Comparison of ENCODE assay signal across 22 cellular contexts in genomic region chr4:7530026-7530562, GRCh38.
A peak's percentile ranks its signal among the peaks of the same experiment; 100 is the strongest.
DNase-seq lines count a peak whose midpoint lies in the region; ATAC-seq, FAIRE-seq and TF ChIP-seq lines count a peak whose summit lies in the region.
"Had no signal": no experiment of that assay in that cellular context is flagged by ENCODE, and none has a peak within 500 bp of the region (broad histone marks: within the 10 kb centered on the region; RNA-seq: fewer than 3 reads in every experiment).

No MANE protein-coding gene starts in this region.

- no peaks in the 10 kb centered on the region for H3K36me3 ChIP-seq in HepG2 (replicated peaks in 1 of 2; ENCODE audit: control insufficient read depth in 1 of 2, insufficient read depth in 2 of 2, low read length in 2 of 2)
- H3K36me3 ChIP-seq in right lobe of liver, result no peaks in the 10 kb centered on the region
- H3K36me3 ChIP-seq in endodermal cell (ENCODE audit: control insufficient read depth, insufficient read depth, low read length), result no peaks in the 10 kb centered on the region
- H3K36me3 ChIP-seq in transverse colon, result no peaks in the 10 kb centered on the region
- H3K36me3 ChIP-seq: SJCRH30 had no signal

- H3K4me3 ChIP-seq in HepG2 (replicated peaks in 1 of 3; ENCODE audit: insufficient read depth in 1 of 3, low read depth in 2 of 3, low read length in 3 of 3) (0 out of 6 replicates have a peak overlapping the region, but pooled peaks of 1 of the 3 experiments have one; percentile 28), right lobe of liver (no peak overlapping the region), endodermal cell (ENCODE audit: low read length) (no peak overlapping the region), transverse colon (no peak overlapping the region)
- H3K4me3 ChIP-seq: SJCRH30 had no signal

- H3K27me3 Mint-ChIP-seq in endodermal cell (ENCODE audit: insufficient read depth) (peaks cover 18% of the 10 kb centered on the region), neural crest cell (ENCODE audit: low read depth) (no peaks in the 10 kb centered on the region)

- H3K36me3 Mint-ChIP-seq in endodermal cell (ENCODE audit: low read depth) (no peaks in the 10 kb centered on the region), neural crest cell (ENCODE audit: low read depth) (no peaks in the 10 kb centered on the region)
- H3K36me3 Mint-ChIP-seq: CD4-positive, CD25-positive, alpha-beta regulatory T cell; IgD-negative memory B cell; T-cell had no signal

- in situ Hi-C loops in HepG2 (cut with HindIII; ENCODE audit: extremely low pct_ligation_motif_present, low pct_unique_long_range_greater_than_20kb) (no loop called here), transverse colon (cut with MboI; ENCODE audit: low pct_ligation_motif_present in 1 of 4, low pct_unique_long_range_greater_than_20kb in 1 of 4, low sequenced_read_pairs in 3 of 4) (no loop called here)

- CTCF ChIA-PET in HepG2 (lab: Yijun Ruan, JAX; ENCODE audit: low intra/inter-chr PET ratio, low total read pairs), result no interaction called here

- TF ChIP-seq EP300 in HepG2 (IDR thresholded peaks at IDR 0.05; ENCODE audit: low read depth in 2 of 2, low read length in 2 of 2) (no peak), HepG2 (CRISPR knock-in tag; IDR thresholded peaks at IDR 0.05; ENCODE audit: borderline replicate concordance) (no peak), transverse colon (IDR thresholded peaks at IDR 0.05; ENCODE audit: low read depth) (no peak)

- intact Hi-C loops in HepG2 (cut with micrococcal nuclease; ENCODE audit: unreplicated experiment), result loop anchor here (10.0 kb wide), 1 partner anchor 105 kb away; no protein-coding TSS in a partner anchor
- intact Hi-C loops in right lobe of liver (cut with DNase I), result no loop called here
- intact Hi-C loops in transverse colon (cut with DNase I; ENCODE audit: low total_unique reads), result no loop called here

- ATAC-seq in HepG2, result no peak; the same call in 2 of the 3 replicates
- no peak for ATAC-seq in right lobe of liver
- no peak for ATAC-seq in GM18505 (IDR thresholded peaks at IDR 0.05; ENCODE audit: unreplicated experiment)
- ATAC-seq: Panc1, T-cell had no signal

- DNase-seq in HepG2 (ENCODE audit: low spot score) (no peak), right lobe of liver (no peak), endodermal cell (peak; percentile 76), neural crest cell (ENCODE audit: low read depth, low spot score) (no peak), transverse colon (no peak), NCI-H226 (no peak)
- DNase-seq: CD4-positive, CD25-positive, alpha-beta regulatory T cell; EL; GF-D8; HCEC 1CT; NCI-H1105; NCI-H2081; NCI-H510A; NK-92 treated with Interleukin-12 subunit alpha and Interleukin-12 subunit beta, amount 100 ng/mL, for 24 hours; SJCRH30; T-cell had no signal

- peaks cover 2% of the 10 kb centered on the region for H3K79me2 ChIP-seq in HepG2 (ENCODE audit: insufficient read depth, low read length)

- no peaks in the 10 kb centered on the region for H3K9me3 ChIP-seq in HepG2 (ENCODE audit: low read length)
- no peaks in the 10 kb centered on the region for H3K9me3 ChIP-seq in right lobe of liver
- H3K9me3 ChIP-seq in endodermal cell (ENCODE audit: control insufficient read depth, low read length), result no peaks in the 10 kb centered on the region
- H3K9me3 ChIP-seq in transverse colon, result no peaks in the 10 kb centered on the region
- H3K9me3 ChIP-seq: SJCRH30 had no signal

- POLR2A ChIA-PET in HepG2 (lab: Yijun Ruan, JAX), result interaction anchor here (0.5 to 2.8 kb wide), 6 partner anchors 9 to 426 kb away, joined by 3 to 21 read pairs (median 8); no protein-coding TSS in a partner anchor

- WGBS in HepG2 (ENCODE audit: low lambda C conversion rate), result 18% methylated on average over 3 of the region's 10 CpGs
- WGBS in right lobe of liver (ENCODE audit: insufficient coverage, low coverage, low lambda C conversion rate, missing lambda C conversion rate), result 57% methylated on average over 3 of the region's 10 CpGs
- 77 to 79% methylated on average over 5 to 10 of the region's 10 CpGs for WGBS in endodermal cell (ENCODE audit: insufficient coverage in 1 of 2, insufficient read length in 1 of 2), 2 experiments
- 53% methylated on average over 7 of the region's 10 CpGs; no CpG with 5 or more reads in 1 of the 2 donors for WGBS in transverse colon (ENCODE audit: low coverage in 1 of 2), 2 donors

- TF ChIP-seq CTCF in HepG2 (CRISPR knock-in tag; IDR thresholded peaks at IDR 0.05) (no peak), right lobe of liver (IDR thresholded peaks at IDR 0.05) (no peak), endodermal cell (conservative IDR thresholded peaks at IDR 0.05) (no peak), neural crest cell (conservative IDR thresholded peaks at IDR 0.05) (no peak), transverse colon (IDR thresholded peaks at IDR 0.05) (no peak)

- no peak for TF ChIP-seq RAD21 in HepG2 (CRISPR knock-in tag; IDR thresholded peaks at IDR 0.05)

- H3K9me3 Mint-ChIP-seq in endodermal cell, result peaks cover 4% of the 10 kb centered on the region
- no peaks in the 10 kb centered on the region for H3K9me3 Mint-ChIP-seq in neural crest cell
- H3K9me3 Mint-ChIP-seq: T-cell had no signal

- peak overlapping the region; percentile 36 for H3K4me2 ChIP-seq in HepG2 (ENCODE audit: low read depth, low read length)

- no peak overlapping the region for H2AFZ ChIP-seq in HepG2 (ENCODE audit: low read length)

- no peaks in the 10 kb centered on the region for H4K20me1 ChIP-seq in HepG2 (ENCODE audit: insufficient read depth, low read length)

- H3K27me3 ChIP-seq in HepG2 (ENCODE audit: control insufficient read depth in 1 of 2, insufficient read depth in 2 of 2, low read length in 2 of 2) (peaks cover 2 to 3% of the 10 kb centered on the region in 2 experiments; a peak in 3 of 5 replicates), right lobe of liver (no peaks in the 10 kb centered on the region), endodermal cell (ENCODE audit: control insufficient read depth, insufficient read depth, low read length, poor library complexity, severe bottlenecking) (peaks cover 22% of the 10 kb centered on the region), transverse colon (no peaks in the 10 kb centered on the region)
- H3K27me3 ChIP-seq: SJCRH30 had no signal

- H3K9ac ChIP-seq in HepG2 (ENCODE audit: insufficient read depth, low read depth, low read length) (no peak overlapping the region), endodermal cell (ENCODE audit: extremely low read depth, low read length, poor library complexity, severe bottlenecking) (no peak overlapping the region)

- H3K27ac ChIP-seq in HepG2 (ENCODE audit: extremely low read length, insufficient read depth, low read length), result no peak overlapping the region
- no peak overlapping the region for H3K27ac ChIP-seq in right lobe of liver
- peak overlapping the region; percentile 49 for H3K27ac ChIP-seq in endodermal cell (ENCODE audit: low read depth, low read length)
- no peak overlapping the region for H3K27ac ChIP-seq in transverse colon
- H3K27ac ChIP-seq: HL-60, SJCRH30 had no signal

- no peak overlapping the region for H3K4me3 Mint-ChIP-seq in endodermal cell
- H3K4me3 Mint-ChIP-seq in neural crest cell, result no peak overlapping the region
- H3K4me3 Mint-ChIP-seq: B cell; CD4-positive, CD25-positive, alpha-beta regulatory T cell; IgD-negative memory B cell; T-cell had no signal

- BruUV-seq in HepG2 (replicated peaks; lab: Mats Ljungman, UMichigan), result no TSS peak

- FAIRE-seq in HepG2 (lab: Jason Lieb, UNC), result no peak
- FAIRE-seq: A204.1 had no signal

- peak overlapping the region; percentile 80 for H3K27ac Mint-ChIP-seq in endodermal cell
- peak overlapping the region; percentile 91 for H3K27ac Mint-ChIP-seq in neural crest cell (ENCODE audit: unreplicated experiment)
- H3K27ac Mint-ChIP-seq: B cell; CD4-positive, CD25-positive, alpha-beta regulatory T cell; T-cell had no signal

- H3K4me1 ChIP-seq in HepG2 (ENCODE audit: insufficient read depth, low read length) (peaks cover 45% of the 10 kb centered on the region), right lobe of liver (no peaks in the 10 kb centered on the region), endodermal cell (ENCODE audit: control insufficient read depth, insufficient read depth, low read length) (peaks cover 6% of the 10 kb centered on the region), transverse colon (no peaks in the 10 kb centered on the region)
- H3K4me1 ChIP-seq: SJCRH30 had no signal

- H3K4me1 Mint-ChIP-seq in endodermal cell, result peaks cover 41% of the 10 kb centered on the region
- H3K4me1 Mint-ChIP-seq in neural crest cell, result peaks cover 7% of the 10 kb centered on the region
- H3K4me1 Mint-ChIP-seq: B cell; CD4-positive, CD25-positive, alpha-beta regulatory T cell had no signal

- TF ChIP-seq POLR2A in HepG2 (IDR thresholded peaks at IDR 0.05; ENCODE audit: insufficient read depth in 1 of 2, low read depth in 2 of 2, low read length in 2 of 2) (no peak), right lobe of liver (IDR thresholded peaks at IDR 0.05) (no peak), GM18505 (IDR thresholded peaks at IDR 0.05; ENCODE audit: borderline replicate concordance, extremely low read depth, insufficient read depth, insufficient read length) (no peak), transverse colon (IDR thresholded peaks at IDR 0.05) (no peak)

TF ChIP-seq in HepG2, 621 proteins besides CTCF, POLR2A, EP300 and RAD21 (continues in another document):
- TF ChIP-seq MBNL3 (CRISPR knock-in tag; conservative IDR thresholded peaks at IDR 0.05) (no peak), FOSL1 (CRISPR knock-in tag; IDR thresholded peaks at IDR 0.05; ENCODE audit: borderline replicate concordance) (no peak), ZNF441 (CRISPR knock-in tag; IDR thresholded peaks at IDR 0.05; ENCODE audit: borderline replicate concordance) (no peak), KLF6 (CRISPR knock-in tag; IDR thresholded peaks at IDR 0.05) (no peak), HNF4A (CRISPR knock-in tag; IDR thresholded peaks at IDR 0.05) (no peak)
